In genomic region chr1:243471754-243472725, GRCh38 we compare ENCODE assay signal across 1 cellular context.
TF ChIP-seq lines count a peak whose summit lies in the region.

No MANE protein-coding gene starts in this region.

TF ChIP-seq in GM23338, 12 proteins besides CTCF, POLR2A, EP300 and RAD21 (continued from another document):
- TF ChIP-seq, protein P1, sequence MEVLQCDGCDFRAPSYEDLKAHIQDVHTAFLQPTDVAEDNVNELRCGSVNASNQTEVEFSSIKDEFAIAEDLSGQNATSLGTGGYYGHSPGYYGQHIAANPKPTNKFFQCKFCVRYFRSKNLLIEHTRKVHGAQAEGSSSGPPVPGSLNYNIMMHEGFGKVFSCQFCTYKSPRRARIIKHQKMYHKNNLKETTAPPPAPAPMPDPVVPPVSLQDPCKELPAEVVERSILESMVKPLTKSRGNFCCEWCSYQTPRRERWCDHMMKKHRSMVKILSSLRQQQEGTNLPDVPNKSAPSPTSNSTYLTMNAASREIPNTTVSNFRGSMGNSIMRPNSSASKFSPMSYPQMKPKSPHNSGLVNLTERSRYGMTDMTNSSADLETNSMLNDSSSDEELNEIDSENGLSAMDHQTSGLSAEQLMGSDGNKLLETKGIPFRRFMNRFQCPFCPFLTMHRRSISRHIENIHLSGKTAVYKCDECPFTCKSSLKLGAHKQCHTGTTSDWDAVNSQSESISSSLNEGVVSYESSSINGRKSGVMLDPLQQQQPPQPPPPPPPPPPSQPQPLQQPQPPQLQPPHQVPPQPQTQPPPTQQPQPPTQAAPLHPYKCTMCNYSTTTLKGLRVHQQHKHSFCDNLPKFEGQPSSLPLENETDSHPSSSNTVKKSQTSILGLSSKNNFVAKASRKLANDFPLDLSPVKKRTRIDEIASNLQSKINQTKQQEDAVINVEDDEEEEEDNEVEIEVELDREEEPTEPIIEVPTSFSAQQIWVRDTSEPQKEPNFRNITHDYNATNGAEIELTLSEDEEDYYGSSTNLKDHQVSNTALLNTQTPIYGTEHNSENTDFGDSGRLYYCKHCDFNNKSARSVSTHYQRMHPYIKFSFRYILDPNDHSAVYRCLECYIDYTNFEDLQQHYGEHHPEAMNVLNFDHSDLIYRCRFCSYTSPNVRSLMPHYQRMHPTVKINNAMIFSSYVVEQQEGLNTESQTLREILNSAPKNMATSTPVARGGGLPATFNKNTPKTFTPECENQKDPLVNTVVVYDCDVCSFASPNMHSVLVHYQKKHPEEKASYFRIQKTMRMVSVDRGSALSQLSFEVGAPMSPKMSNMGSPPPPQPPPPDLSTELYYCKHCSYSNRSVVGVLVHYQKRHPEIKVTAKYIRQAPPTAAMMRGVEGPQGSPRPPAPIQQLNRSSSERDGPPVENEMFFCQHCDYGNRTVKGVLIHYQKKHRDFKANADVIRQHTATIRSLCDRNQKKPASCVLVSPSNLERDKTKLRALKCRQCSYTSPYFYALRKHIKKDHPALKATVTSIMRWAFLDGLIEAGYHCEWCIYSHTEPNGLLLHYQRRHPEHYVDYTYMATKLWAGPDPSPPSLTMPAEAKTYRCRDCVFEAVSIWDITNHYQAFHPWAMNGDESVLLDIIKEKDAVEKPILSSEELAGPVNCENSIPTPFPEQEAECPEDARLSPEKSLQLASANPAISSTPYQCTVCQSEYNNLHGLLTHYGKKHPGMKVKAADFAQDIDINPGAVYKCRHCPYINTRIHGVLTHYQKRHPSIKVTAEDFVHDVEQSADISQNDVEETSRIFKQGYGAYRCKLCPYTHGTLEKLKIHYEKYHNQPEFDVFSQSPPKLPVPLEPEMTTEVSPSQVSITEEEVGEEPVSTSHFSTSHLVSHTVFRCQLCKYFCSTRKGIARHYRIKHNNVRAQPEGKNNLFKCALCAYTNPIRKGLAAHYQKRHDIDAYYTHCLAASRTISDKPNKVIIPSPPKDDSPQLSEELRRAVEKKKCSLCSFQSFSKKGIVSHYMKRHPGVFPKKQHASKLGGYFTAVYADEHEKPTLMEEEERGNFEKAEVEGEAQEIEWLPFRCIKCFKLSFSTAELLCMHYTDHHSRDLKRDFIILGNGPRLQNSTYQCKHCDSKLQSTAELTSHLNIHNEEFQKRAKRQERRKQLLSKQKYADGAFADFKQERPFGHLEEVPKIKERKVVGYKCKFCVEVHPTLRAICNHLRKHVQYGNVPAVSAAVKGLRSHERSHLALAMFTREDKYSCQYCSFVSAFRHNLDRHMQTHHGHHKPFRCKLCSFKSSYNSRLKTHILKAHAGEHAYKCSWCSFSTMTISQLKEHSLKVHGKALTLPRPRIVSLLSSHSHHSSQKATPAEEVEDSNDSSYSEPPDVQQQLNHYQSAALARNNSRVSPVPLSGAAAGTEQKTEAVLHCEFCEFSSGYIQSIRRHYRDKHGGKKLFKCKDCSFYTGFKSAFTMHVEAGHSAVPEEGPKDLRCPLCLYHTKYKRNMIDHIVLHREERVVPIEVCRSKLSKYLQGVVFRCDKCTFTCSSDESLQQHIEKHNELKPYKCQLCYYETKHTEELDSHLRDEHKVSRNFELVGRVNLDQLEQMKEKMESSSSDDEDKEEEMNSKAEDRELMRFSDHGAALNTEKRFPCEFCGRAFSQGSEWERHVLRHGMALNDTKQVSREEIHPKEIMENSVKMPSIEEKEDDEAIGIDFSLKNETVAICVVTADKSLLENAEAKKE (CRISPR knock-in tag; IDR thresholded peaks at IDR 0.05) = no peak
- TF ChIP-seq EZH2phosphoT487 (IDR thresholded peaks at IDR 0.05; ENCODE audit: unreplicated experiment) = no peak
